20 cellular contexts compared by ENCODE assay signal in the genomic region with DNA sequence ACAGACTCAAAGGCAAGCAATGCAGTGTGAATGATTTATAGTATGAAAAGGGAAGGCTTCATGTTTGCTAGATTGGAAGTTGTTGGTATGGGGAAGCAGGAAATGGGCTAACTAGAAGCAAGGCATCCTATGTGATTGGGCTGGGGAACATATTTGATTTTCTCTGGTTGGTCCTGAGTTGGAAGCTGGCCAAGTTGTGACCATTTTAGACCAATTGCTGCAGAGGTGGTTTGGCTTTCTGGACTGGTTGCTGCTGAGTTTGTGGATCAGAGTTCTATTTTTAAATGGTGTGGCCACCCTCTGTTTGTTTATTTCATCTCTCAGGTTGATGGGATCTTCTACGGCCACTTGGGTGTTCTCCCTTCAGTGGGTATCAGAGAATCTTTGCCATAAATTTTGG.
"Had no signal": no experiment of that assay in that cellular context is flagged by ENCODE, and none has a peak within 500 bp of the region (broad histone marks: within the 10 kb centered on the region; RNA-seq: fewer than 3 reads in every experiment).

No MANE protein-coding gene starts in this region.

- H3K4me2 ChIP-seq: SK-N-SH had no signal

- ATAC-seq: HepG2 had no signal

- H3K9ac ChIP-seq: SK-N-SH had no signal

- DNase-seq: IMR-90, Kasumi-1, KG1, MM.1S, NCI-H1092 treated with DMSO at 0.1 percent for 48 hours, NCI-H1436, NCI-H187, NCI-H2081 treated with DMSO at 0.1 percent for 48 hours, NCI-H2171 treated with DMSO at 0.1 percent for 48 hours, NCI-H345, NCI-H446 treated with DMSO at 0.1 percent for 48 hours, NCI-H510A treated with DMSO at 0.1 percent for 48 hours, NCI-H526, NCI-H82, OCI-M1, Right ventricle myocardium superior, RPMI8226, SIG-M5, SK-N-SH had no signal

- H3K9me3 ChIP-seq: SK-N-SH had no signal
